ENCODE assay signal across 11 cellular contexts in genomic region chr11:68954970-68955958, GRCh38. TPM values are rescaled to one million over a fixed set of nuclear protein-coding genes. Genes with fewer than 3 reads are reported as not detected.
A peak's percentile ranks its signal among the peaks of the same experiment; 100 is the strongest.
DNase-seq lines count a peak whose midpoint lies in the region; ATAC-seq and TF ChIP-seq lines count a peak whose summit lies in the region.
"Had no signal": no experiment of that assay in that cellular context is flagged by ENCODE, and none has a peak within 500 bp of the region (broad histone marks: within the 10 kb centered on the region; RNA-seq: fewer than 3 reads in every experiment).

No MANE protein-coding gene starts in this region.

- TF ChIP-seq EP300 in transverse colon (IDR thresholded peaks at IDR 0.05; ENCODE audit: low read depth): no peak

- H3K27ac ChIP-seq in lung (ENCODE audit: low read depth in 1 of 2, low read length in 1 of 2): no peak overlapping the region
- H3K27ac ChIP-seq in transverse colon: peak overlapping the region; percentile 50 to 85 (median 73)
- H3K27ac ChIP-seq: upper lobe of left lung had no signal

- DNase-seq in NCI-H146 (lab: John Stamatoyannopoulos, UW) (peak; percentile 15), NCI-H146 treated with DMSO at 0.1 percent for 48 hours (lab: John Stamatoyannopoulos, UW; ENCODE audit: unreplicated experiment) (no peak), choroid plexus epithelial cell (ENCODE audit: low read depth) (peak; percentile 28), lung (ENCODE audit: low spot score) (peak; percentile 36), transverse colon (peak; percentile 77), NCI-H226 (no peak)
- DNase-seq in stimulated activated naive CD4-positive, alpha-beta T cell (lab: John Stamatoyannopoulos, UW): no peak
- DNase-seq: NCI-H1105 had no signal

- peaks cover 0 to 6% of the 10 kb centered on the region in 2 donors for H3K4me1 ChIP-seq in lung (ENCODE audit: control insufficient read depth in 2 of 2, insufficient read depth in 2 of 2, low read length in 2 of 2)
- H3K4me1 ChIP-seq in transverse colon: peaks cover 6 to 17% (median 15%) of the 10 kb centered on the region in 4 donors

- H3K9me3 ChIP-seq in lung (ENCODE audit: control insufficient read depth in 2 of 2, insufficient read depth in 1 of 2, low read length in 1 of 2) (no peaks in the 10 kb centered on the region), transverse colon (no peaks in the 10 kb centered on the region)
- H3K9me3 ChIP-seq: upper lobe of left lung had no signal

- intact Hi-C loops in transverse colon (cut with DNase I; ENCODE audit: low total_unique reads): no loop called here

- WGBS in lung, 2 donors: 25 to 29% methylated on average over 34 of the region's 34 CpGs
- 33% methylated on average over 30 of the region's 34 CpGs; no CpG with 5 or more reads in 1 of the 2 donors for WGBS in transverse colon (ENCODE audit: low coverage in 1 of 2), 2 donors

- ATAC-seq in lung (ENCODE audit: insufficient read depth, low FRiP score): no peak
- ATAC-seq in HG03457 (IDR thresholded peaks at IDR 0.05; ENCODE audit: unreplicated experiment): no peak

- in situ Hi-C loops in transverse colon (cut with MboI; ENCODE audit: low pct_ligation_motif_present in 1 of 4, low pct_unique_long_range_greater_than_20kb in 1 of 4, low sequenced_read_pairs in 3 of 4): no loop called here

- H3K36me3 ChIP-seq in lung (ENCODE audit: control insufficient read depth in 2 of 2, insufficient read depth in 2 of 2, low read length in 2 of 2) (no peaks in the 10 kb centered on the region), transverse colon (no peaks in the 10 kb centered on the region)
- H3K36me3 ChIP-seq: upper lobe of left lung had no signal

- no peak for TF ChIP-seq POLR2A in transverse colon (IDR thresholded peaks at IDR 0.05)

- H3K4me3 ChIP-seq in choroid plexus epithelial cell (ENCODE audit: low read depth, low read length): no peak overlapping the region
- no peak overlapping the region for H3K4me3 ChIP-seq in lung
- no peak overlapping the region for H3K4me3 ChIP-seq in transverse colon
- H3K4me3 ChIP-seq: GM12878, upper lobe of left lung had no signal

- H3K27me3 ChIP-seq in lung (ENCODE audit: control insufficient read depth, insufficient read depth) (no peaks in the 10 kb centered on the region), transverse colon (no peaks in the 10 kb centered on the region)
- H3K27me3 ChIP-seq: upper lobe of left lung had no signal

- TF ChIP-seq CTCF in choroid plexus epithelial cell (conservative IDR thresholded peaks at IDR 0.05; ENCODE audit: low read depth, low read length): peak; percentile 3
- no peak for TF ChIP-seq CTCF in lung (IDR thresholded peaks at IDR 0.05; ENCODE audit: control extremely low read depth, extremely low read depth)
- peak in 1 of 5 experiments; percentile 4 for TF ChIP-seq CTCF in transverse colon (IDR thresholded peaks at IDR 0.05)

RNA-seq across cellular contexts. Expression of gene MRGPRD, which starts 25.5 kb away (rescaled TPM):
- total RNA-seq in lung (not detected), transverse colon (not detected)
- polyA plus RNA-seq in lung: not detected
- total RNA-seq: GM12878, upper lobe of left lung had no signal
- polyA plus RNA-seq: GM12878 had no signal

RNA-seq across cellular contexts. Expression of gene IGHMBP2, which starts 51.6 kb away (rescaled TPM):
- 10 to 100 TPM; 19.8 to 21.0 TPM for total RNA-seq in lung
- polyA plus RNA-seq in lung: 10 to 100 TPM; 12.4 to 15.3 TPM
- total RNA-seq in transverse colon: 100 to 1,000 TPM in 2 of 4 donors, 10 to 100 TPM in 2; 25.2 to 195 (median 111) TPM

RNA-seq across cellular contexts. Expression of gene MRPL21, which starts 51.6 kb away (rescaled TPM):
- total RNA-seq in lung (10 to 100 TPM; 27.0 to 46.2 TPM), transverse colon (100 to 1,000 TPM in 1 of 4 donors, 10 to 100 TPM in 2, 1 to 10 TPM in 1; 9.0 to 121 (median 52.8) TPM)
- 100 to 1,000 TPM in 1 of 2 donors, 10 to 100 TPM in 1; 70.4 to 101 TPM for polyA plus RNA-seq in lung

RNA-seq across cellular contexts. Expression of gene MRGPRF, which starts 57.8 kb away (rescaled TPM):
- total RNA-seq in lung (10 to 100 TPM; 12.8 to 16.8 TPM), transverse colon (100 to 1,000 TPM in 1 of 4 donors, 10 to 100 TPM in 3; 17.9 to 119 (median 43.6) TPM)
- 10 to 100 TPM in 1 of 2 donors, 1 to 10 TPM in 1; 9.2 to 11.6 TPM for polyA plus RNA-seq in lung
- total RNA-seq: GM12878 had no signal
- polyA plus RNA-seq: GM12878 had no signal

Comparison
In these comparisons a context has a peak if more than half of its experiments do, and no peak if none do; other contexts are left out.
1. DNase-seq: peak in NCI-H146 (single experiment), choroid plexus epithelial cell (single experiment), lung (single experiment) and transverse colon (single experiment); none in NCI-H146 treated with DMSO at 0.1 percent for 48 hours (single experiment), stimulated activated naive CD4-positive, alpha-beta T cell (0 of 6) and NCI-H226 (single experiment).
2. H3K27ac ChIP-seq: peak in transverse colon (4 of 4); none in lung (0 of 2).